ENCODE assay signal across 19 cellular contexts in genomic region chr18:6994053-6994452, GRCh38.
DNase-seq lines count a peak whose midpoint lies in the region; ATAC-seq and TF ChIP-seq lines count a peak whose summit lies in the region.
"Had no signal": no experiment of that assay in that cellular context is flagged by ENCODE, and none has a peak within 500 bp of the region (broad histone marks: within the 10 kb centered on the region; RNA-seq: fewer than 3 reads in every experiment).

No MANE protein-coding gene starts in this region.

- TF ChIP-seq CTCF in C4-2B (conservative IDR thresholded peaks at IDR 0.05) (no peak), VCaP (conservative IDR thresholded peaks at IDR 0.05) (no peak), nephron progenitor cell (IDR thresholded peaks at IDR 0.05) (no peak)

- peaks cover 23% of the 10 kb centered on the region for H3K36me3 Mint-ChIP-seq in nephron progenitor cell (ENCODE audit: low read depth)

- peak overlapping the region; percentile 96 for H3K27ac Mint-ChIP-seq in nephron progenitor cell
- H3K27ac Mint-ChIP-seq: nephron, type B pancreatic cell had no signal

- H3K27me3 Mint-ChIP-seq in nephron progenitor cell (ENCODE audit: low read depth, poor library complexity): no peaks in the 10 kb centered on the region
- H3K27me3 Mint-ChIP-seq: type B pancreatic cell had no signal

- peak overlapping the region; percentile 80 for H3K27ac ChIP-seq in C4-2B
- peak overlapping the region; percentile 79 for H3K27ac ChIP-seq in VCaP
- H3K27ac ChIP-seq: adrenal gland had no signal

- H3K9me3 Mint-ChIP-seq in nephron progenitor cell: no peaks in the 10 kb centered on the region
- H3K9me3 Mint-ChIP-seq: nephron, type B pancreatic cell had no signal

- DNase-seq in fibroblast of gingiva (ENCODE audit: low read depth) (peak; percentile 48), nephron progenitor cell (no peak), 8988T (no peak), HK-2 (ENCODE audit: unreplicated experiment) (no peak), NCI-H1092 treated with DMSO at 0.1 percent for 48 hours (lab: John Stamatoyannopoulos, UW) (no peak)
- DNase-seq: activated CD4-positive, CD25-positive, alpha-beta regulatory T cell treated with anti-CD3 and anti-CD28 coated beads, Interleukin-2, amount 50 U/mL, for 72 hours; activated effector memory CD4-positive, alpha-beta T cell treated with Interleukin-2 at 50 U/mL for 16 hours; adrenal gland; MM.1S; NCI-H2029; NCI-H510A treated with DMSO at 0.1 percent for 48 hours; SIG-M5; stimulated activated naive CD8-positive, alpha-beta T cell treated with anti-CD3 and anti-CD28 coated beads, Interleukin-15, Interleukin-2, amounts not matched to agents 100 U/mL and 50 U/mL, for 24 hours had no signal

- no peak for ATAC-seq in GM21619 (IDR thresholded peaks at IDR 0.05; ENCODE audit: unreplicated experiment)
- ATAC-seq: HepG2; stimulated activated naive CD8-positive, alpha-beta T cell treated with anti-CD3 and anti-CD28 coated beads, Interleukin-15, Interleukin-2, amounts not matched to agents 100 U/mL and 50 U/mL, for 24 hours had no signal

- H3K4me3 Mint-ChIP-seq in nephron progenitor cell: no peak overlapping the region
- H3K4me3 Mint-ChIP-seq: nephron had no signal

- H3K4me1 Mint-ChIP-seq in nephron progenitor cell: peaks cover 16% of the 10 kb centered on the region
